Comparison of ENCODE assay signal across 9 cellular contexts in genomic region chr3:49166752-49167556, GRCh38. TPM values are rescaled to one million over a fixed set of nuclear protein-coding genes. Genes with fewer than 3 reads are reported as not detected.
A peak's percentile ranks its signal among the peaks of the same experiment; 100 is the strongest.
DNase-seq lines count a peak whose midpoint lies in the region; ATAC-seq and TF ChIP-seq lines count a peak whose summit lies in the region.
"Had no signal": no experiment of that assay in that cellular context is flagged by ENCODE, and none has a peak within 500 bp of the region (broad histone marks: within the 10 kb centered on the region; RNA-seq: fewer than 3 reads in every experiment).

No MANE protein-coding gene starts in this region.

- H3K4me3 ChIP-seq in Caco-2 (ENCODE audit: low read depth, low read length) (no peak overlapping the region; the same call in 1 of the 2 replicates), PC-9 (peak overlapping the region; percentile 90), lower leg skin (ENCODE audit: low read depth, poor library complexity, severe bottlenecking) (no peak overlapping the region)

- BruUV-seq in Caco-2 (replicated peaks; lab: Mats Ljungman, UMichigan) (no TSS peak), PC-9 (replicated peaks; lab: Mats Ljungman, UMichigan) (TSS peak; percentile 65)

- no peaks in the 10 kb centered on the region for H3F3A ChIP-seq in PC-9 (ENCODE audit: insufficient read depth, low read depth)

- H3K36me3 ChIP-seq in Caco-2 (ENCODE audit: control insufficient read depth, insufficient read depth, low read length) (0 out of 2 replicates have a peak, but pooled peaks cover 2% of the 10 kb centered on the region), PC-9 (ENCODE audit: low read depth) (peaks cover 8% of the 10 kb centered on the region; the same call in 1 of the 2 replicates)

- H3K36me3 Mint-ChIP-seq in Caco-2 (ENCODE audit: insufficient read depth, unreplicated experiment) (peaks cover 20% of the 10 kb centered on the region), osteocyte (ENCODE audit: unreplicated experiment) (peaks cover 6% of the 10 kb centered on the region)

- TF ChIP-seq POLR2A in lower leg skin (IDR thresholded peaks at IDR 0.05) = no peak
- TF ChIP-seq POLR2A in GM18505 (IDR thresholded peaks at IDR 0.05; ENCODE audit: borderline replicate concordance, extremely low read depth, insufficient read depth, insufficient read length) = no peak

- peaks cover 8% of the 10 kb centered on the region for H3K9me3 ChIP-seq in Caco-2
- H3K9me3 ChIP-seq in PC-9 (ENCODE audit: insufficient read depth, low read depth) = no peaks in the 10 kb centered on the region

- no peaks in the 10 kb centered on the region for H4K20me1 ChIP-seq in PC-9 (ENCODE audit: insufficient read depth)

- 94% methylated on average over 6 of the region's 6 CpGs for WGBS in lower leg skin, 2 donors

- H3K4me2 ChIP-seq in PC-9 = peak overlapping the region; percentile 78

- H3K9me3 Mint-ChIP-seq in Caco-2 (ENCODE audit: unreplicated experiment) (no peaks in the 10 kb centered on the region), osteocyte (ENCODE audit: unreplicated experiment) (no peaks in the 10 kb centered on the region)

- H3K27me3 ChIP-seq in Caco-2 (replicated peaks; ENCODE audit: control insufficient read depth, insufficient read depth, low read length) = no peaks in the 10 kb centered on the region
- H3K27me3 ChIP-seq in PC-9 (ENCODE audit: insufficient read depth, low read depth) = no peaks in the 10 kb centered on the region

- intact Hi-C loops in Caco-2 (cut with micrococcal nuclease; ENCODE audit: unreplicated experiment) = no loop called here
- intact Hi-C loops in PC-9 (cut with micrococcal nuclease; ENCODE audit: unreplicated experiment) = no loop called here
- intact Hi-C loops in lower leg skin (cut with DNase I; ENCODE audit: low total_unique reads) = loop anchor here (10.0 kb wide), 1 partner anchor 182 kb away; no protein-coding TSS in a partner anchor

- CTCF ChIA-PET in Caco-2 (lab: Charles Lee) = no interaction called here
- CTCF ChIA-PET in PC-9 (lab: Charles Lee) = no interaction called here

- peaks cover 24% of the 10 kb centered on the region for H3K79me2 ChIP-seq in PC-9 (ENCODE audit: low read depth)

- peak overlapping the region; percentile 93 for H2AFZ ChIP-seq in PC-9

- H3K4me1 ChIP-seq in Caco-2 = peaks cover 12% of the 10 kb centered on the region
- peaks cover 13% of the 10 kb centered on the region; the same call in 1 of the 2 replicates for H3K4me1 ChIP-seq in PC-9 (replicated peaks; ENCODE audit: insufficient read depth)

- TF ChIP-seq CTCF in Caco-2 (IDR thresholded peaks at IDR 0.05; ENCODE audit: insufficient read depth in 1 of 2, low read depth in 1 of 2, low read length in 1 of 2, severe bottlenecking in 1 of 2, unreplicated experiment in 1 of 2) (no peak), PC-9 (conservative IDR thresholded peaks at IDR 0.05) (no peak), osteocyte (IDR thresholded peaks at IDR 0.05) (no peak), lower leg skin (IDR thresholded peaks at IDR 0.05) (no peak)

- POLR2A ChIA-PET in Caco-2 (lab: Charles Lee) = no interaction called here
- POLR2A ChIA-PET in PC-9 (lab: Charles Lee; ENCODE audit: unreplicated experiment) = no interaction called here

- peak overlapping the region; percentile 90 for H3K27ac Mint-ChIP-seq in Caco-2 (ENCODE audit: unreplicated experiment)
- H3K27ac Mint-ChIP-seq in osteocyte (ENCODE audit: unreplicated experiment) = peak overlapping the region; percentile 83

- DNase-seq in Caco-2 (no peak), PC-9 (no peak), epithelial cell of prostate (ENCODE audit: low read depth, low spot score) (no peak), osteocyte (ENCODE audit: extremely low spot score, unreplicated experiment) (no peak), NCI-H1417 treated with DMSO at 0.1 percent for 48 hours (lab: John Stamatoyannopoulos, UW) (no peak), lower leg skin (ENCODE audit: low spot score in 2 of 2) (no peak), NOMO-1 (lab: John Stamatoyannopoulos, UW; ENCODE audit: unreplicated experiment in 2 of 2) (no peak)
- DNase-seq: cortex of kidney had no signal

- peak overlapping the region; percentile 42; the same call in 1 of the 2 replicates for H3K27ac ChIP-seq in PC-9
- H3K27ac ChIP-seq in epithelial cell of prostate = peak overlapping the region; percentile 59

- no peaks in the 10 kb centered on the region for H3K9me2 ChIP-seq in PC-9 (ENCODE audit: insufficient read depth)

- ATAC-seq in GM18505 (IDR thresholded peaks at IDR 0.05; ENCODE audit: unreplicated experiment) = no peak

- H3K4me3 Mint-ChIP-seq in Caco-2 (ENCODE audit: unreplicated experiment) (peak overlapping the region; percentile 86), osteocyte (ENCODE audit: unreplicated experiment) (peak overlapping the region; percentile 78)

- peaks cover 17% of the 10 kb centered on the region for H3K4me1 Mint-ChIP-seq in Caco-2 (ENCODE audit: low read depth, unreplicated experiment)
- H3K4me1 Mint-ChIP-seq in osteocyte (ENCODE audit: unreplicated experiment) = peaks cover 27% of the 10 kb centered on the region

- H3K27me3 Mint-ChIP-seq in Caco-2 (ENCODE audit: insufficient read depth, unreplicated experiment) (no peaks in the 10 kb centered on the region), osteocyte (ENCODE audit: unreplicated experiment) (no peaks in the 10 kb centered on the region)

RNA-seq across cellular contexts. Expression of gene CCDC71, which starts 0.8 kb away (rescaled TPM):
- total RNA-seq in Caco-2 (2022) (15.2 and 15.9 TPM in 2 replicates), PC-9 (2021) (17.8 and 24.0 TPM in 2 replicates), osteocyte (23.7 and 24.9 TPM in 2 replicates), lower leg skin (10 to 100 TPM; 28.0 to 39.9 (median 33.7) TPM)

RNA-seq across cellular contexts. Expression of gene KLHDC8B, which starts 4.4 kb away (rescaled TPM):
- total RNA-seq in Caco-2 (2022) (7.4 and 8.8 TPM in 2 replicates), PC-9 (2021) (13.1 and 15.3 TPM in 2 replicates), osteocyte (17.9 and 20.4 TPM in 2 replicates), lower leg skin (10 to 100 TPM; 52.4 to 65.2 (median 56.0) TPM)

RNA-seq across cellular contexts. Expression of gene LAMB2, which starts 34.1 kb away (rescaled TPM):
- 181 and 189 TPM in 2 replicates for total RNA-seq in Caco-2 (2022)
- 230 and 238 TPM in 2 replicates for total RNA-seq in PC-9 (2021)
- total RNA-seq in osteocyte = 721 and 811 TPM in 2 replicates
- 100 to 1,000 TPM; 312 to 485 (median 356) TPM for total RNA-seq in lower leg skin

RNA-seq across cellular contexts. Expression of gene USP19, which starts 46.3 kb away (rescaled TPM):
- 55.9 and 56.4 TPM in 2 replicates for total RNA-seq in Caco-2 (2022)
- total RNA-seq in PC-9 (2021) = 72.1 TPM in 2 replicates
- 75.7 and 75.9 TPM in 2 replicates for total RNA-seq in osteocyte
- total RNA-seq in lower leg skin = 100 to 1,000 TPM in 1 of 4 donors, 10 to 100 TPM in 3; 71.6 to 151 (median 77.4) TPM
